28 cellular contexts compared by ENCODE assay signal in the genomic region with DNA sequence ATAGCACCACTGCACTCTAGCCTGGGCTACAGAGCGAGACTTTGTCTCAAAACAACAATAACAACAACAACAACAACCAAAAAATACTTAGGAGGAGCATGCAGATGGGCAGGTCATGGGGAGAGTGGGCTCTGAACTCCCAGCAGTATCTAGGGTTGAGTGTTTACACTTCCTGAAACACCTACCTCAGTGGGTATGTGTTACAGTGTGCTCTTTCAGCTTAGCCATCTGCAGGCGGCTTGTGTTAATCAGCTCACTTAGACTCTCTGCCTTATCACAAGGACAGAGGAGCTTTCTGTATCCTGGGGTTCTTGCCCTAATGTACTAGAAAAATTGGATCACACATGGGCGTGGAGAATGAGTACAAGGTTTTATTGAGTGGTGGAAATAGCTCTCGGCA.
"Had no signal": no experiment of that assay in that cellular context is flagged by ENCODE, and none has a peak within 500 bp of the region (broad histone marks: within the 10 kb centered on the region; RNA-seq: fewer than 3 reads in every experiment).

No MANE protein-coding gene starts in this region.

- H3K9me3 Mint-ChIP-seq: activated CD4-positive, alpha-beta memory T cell treated with anti-CD3 and anti-CD28 coated beads, Interleukin-2, amount 10 ng/mL, durations not matched to agents 7 days and 5 days; activated CD4-positive, alpha-beta T cell treated with anti-CD3 and anti-CD28 coated beads, Interleukin-2, amount 10 ng/mL, durations not matched to agents 7 days and 5 days; activated T-cell treated with anti-CD3 and anti-CD28 coated beads, Interleukin-2, amount 50 U/mL, for 4 hours; activated T-helper 17 cell treated with anti-CD3 and anti-CD28 coated beads, Interleukin-2, amount 50 U/mL, for 72 hours; T-helper 2 cell treated with Interferon-gamma antibody and Interleukin-4, amounts not matched to agents 5 μg/mL and 100 μg/mL, for 36 hours; WTC11 had no signal

- H3K27me3 ChIP-seq: brain microvascular endothelial cell, esophagus squamous epithelium, gastroesophageal sphincter had no signal

- H3K9me3 ChIP-seq: esophagus squamous epithelium, gastroesophageal sphincter had no signal

- H3K4me1 Mint-ChIP-seq: activated CD4-positive, alpha-beta memory T cell treated with anti-CD3 and anti-CD28 coated beads, Interleukin-2, amount 10 ng/mL, durations not matched to agents 7 days and 5 days; activated CD4-positive, alpha-beta T cell treated with anti-CD3 and anti-CD28 coated beads, Interleukin-2, amount 10 ng/mL, durations not matched to agents 7 days and 5 days; activated T-helper 17 cell treated with anti-CD3 and anti-CD28 coated beads, Interleukin-2, amount 50 U/mL, for 72 hours; T-helper 17 cell; WTC11 had no signal

- ATAC-seq: activated T-cell treated with anti-CD3 and anti-CD28 coated beads, Interleukin-2, amount 50 U/mL, for 4 hours; activated T-helper 17 cell treated with anti-CD3 and anti-CD28 coated beads, Interleukin-2, amount 50 U/mL, for 72 hours; gastroesophageal sphincter; T-helper 17 cell; WTC11 had no signal

- H3K4me3 ChIP-seq: esophagus squamous epithelium, gastroesophageal sphincter had no signal

- H3K36me3 Mint-ChIP-seq: activated naive CD8-positive, alpha-beta T cell; WTC11 had no signal

- H3K4me3 Mint-ChIP-seq: activated CD4-positive, alpha-beta memory T cell treated with anti-CD3 and anti-CD28 coated beads, Interleukin-2, amount 10 ng/mL, durations not matched to agents 7 days and 5 days; activated CD4-positive, alpha-beta T cell treated with anti-CD3 and anti-CD28 coated beads, Interleukin-2, amount 10 ng/mL, durations not matched to agents 7 days and 5 days; activated naive CD8-positive, alpha-beta T cell; activated T-cell treated with anti-CD3 and anti-CD28 coated beads, Interleukin-2, amount 50 U/mL, for 4 hours; activated T-helper 17 cell treated with anti-CD3 and anti-CD28 coated beads, Interleukin-2, amount 50 U/mL, for 72 hours; T-helper 17 cell; T-helper 2 cell treated with Interferon-gamma antibody and Interleukin-4, amounts not matched to agents 5 μg/mL and 100 μg/mL, for 36 hours; WTC11 had no signal

- H3K27ac Mint-ChIP-seq: activated CD4-positive, alpha-beta memory T cell treated with anti-CD3 and anti-CD28 coated beads, Interleukin-2, amount 10 ng/mL, durations not matched to agents 7 days and 5 days; activated CD4-positive, alpha-beta T cell treated with anti-CD3 and anti-CD28 coated beads, Interleukin-2, amount 10 ng/mL, durations not matched to agents 7 days and 5 days; activated naive CD8-positive, alpha-beta T cell; activated T-helper 17 cell treated with anti-CD3 and anti-CD28 coated beads, Interleukin-2, amount 50 U/mL, for 72 hours; T-helper 17 cell; T-helper 2 cell treated with Interferon-gamma antibody and Interleukin-4, amounts not matched to agents 5 μg/mL and 100 μg/mL, for 36 hours; WTC11 had no signal

- H3K27ac ChIP-seq: brain microvascular endothelial cell, epithelial cell of prostate, esophagus squamous epithelium, gastroesophageal sphincter had no signal

- DNase-seq: activated CD4-positive, alpha-beta memory T cell treated with anti-CD3 and anti-CD28 coated beads, Interleukin-2, amount 10 ng/mL, durations not matched to agents 7 days and 5 days; activated CD4-positive, alpha-beta T cell treated with anti-CD3 and anti-CD28 coated beads for 1 hour; activated CD4-positive, alpha-beta T cell treated with anti-CD3 and anti-CD28 coated beads for 4 hours; activated CD4-positive, alpha-beta T cell treated with anti-CD3 and anti-CD28 coated beads, Interleukin-2, amount 10 ng/mL, durations not matched to agents 7 days and 5 days; activated CD4-positive, alpha-beta T cell treated with anti-CD3 and anti-CD28 coated beads, Interleukin-2, amount 50 U/mL, for 4 hours; activated effector memory CD4-positive, alpha-beta T cell treated with Interleukin-2 at 50 U/mL for 16 hours; activated gamma-delta T cell treated with Interleukin-2 at 50 U/mL for 16 hours; activated naive CD4-positive, alpha-beta T cell treated with anti-CD3 and anti-CD28 coated beads, Interleukin-2, amount 50 U/mL, for 16 hours; activated naive CD4-positive, alpha-beta T cell treated with Interleukin-2 at 50 U/mL for 16 hours; activated T-cell treated with anti-CD3 and anti-CD28 coated beads, Interleukin-2, amount 50 U/mL, for 4 hours; amniotic stem cell; anterior cingulate cortex; brain microvascular endothelial cell; cortex of kidney; dermis blood vessel endothelial cell; effector CD8-positive, alpha-beta T cell; esophagus squamous epithelium; foreskin melanocyte; head of caudate nucleus; T-helper 1 cell; T-helper 17 cell; T1000 had no signal

- H3K36me3 ChIP-seq: brain microvascular endothelial cell, esophagus squamous epithelium, gastroesophageal sphincter had no signal

- H3K4me1 ChIP-seq: esophagus squamous epithelium, gastroesophageal sphincter had no signal

- H3K27me3 Mint-ChIP-seq: activated CD4-positive, alpha-beta memory T cell treated with anti-CD3 and anti-CD28 coated beads, Interleukin-2, amount 10 ng/mL, durations not matched to agents 7 days and 5 days; activated CD4-positive, alpha-beta T cell treated with anti-CD3 and anti-CD28 coated beads, Interleukin-2, amount 10 ng/mL, durations not matched to agents 7 days and 5 days; activated naive CD8-positive, alpha-beta T cell; T-helper 17 cell had no signal
